8 cellular contexts compared by ENCODE assay signal in the genomic region with DNA sequence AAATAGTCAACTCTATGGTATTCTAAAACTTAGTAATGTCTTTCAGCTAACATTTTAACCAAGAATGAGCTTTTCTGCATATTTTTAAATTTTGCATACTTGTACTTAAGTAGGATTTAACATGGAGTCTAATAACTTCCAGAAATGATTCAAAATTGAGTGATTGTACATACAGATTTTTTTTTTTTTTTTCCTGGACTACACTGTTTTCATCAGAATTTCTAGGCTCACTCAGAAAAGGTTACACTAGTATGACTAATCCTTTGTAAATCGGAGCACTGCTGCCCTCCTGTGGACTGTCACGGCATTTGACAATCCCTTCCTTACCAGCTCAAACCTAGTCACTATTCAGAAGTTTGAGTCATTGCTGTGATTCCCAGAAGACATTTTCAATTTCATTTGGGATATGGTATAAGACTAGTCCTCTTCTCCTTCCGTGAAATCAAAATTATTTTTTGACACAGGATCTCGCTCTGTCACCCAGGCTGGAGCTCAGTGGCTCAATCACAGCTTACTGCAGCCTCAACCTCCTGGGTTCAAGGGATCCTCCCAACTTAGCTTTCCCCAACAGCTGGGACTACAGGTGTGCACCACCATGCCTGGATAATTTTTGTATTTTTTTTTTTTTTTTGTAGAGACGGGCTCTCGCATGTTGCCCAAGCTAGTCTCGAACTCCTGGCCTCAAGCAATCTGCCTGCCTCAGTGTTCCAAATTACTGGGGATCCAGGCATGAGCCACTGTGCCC. TPM values are rescaled to one million over a fixed set of nuclear protein-coding genes. Genes with fewer than 3 reads are reported as not detected.
DNase-seq lines count a peak whose midpoint lies in the region; ATAC-seq and TF ChIP-seq lines count a peak whose summit lies in the region.

No MANE protein-coding gene starts in this region.

- H3K36me3 ChIP-seq in liver (ENCODE audit: control insufficient read depth in 4 of 4, insufficient read depth in 3 of 4, low read depth in 1 of 4, low read length in 3 of 4), result peaks cover 4 to 31% (median 27%) of the 10 kb centered on the region in 4 donors

- DNase-seq in NCI-H345 treated with DMSO at 0.1 percent for 48 hours (lab: John Stamatoyannopoulos, UW; ENCODE audit: unreplicated experiment), result peak; percentile 32
- peak; percentile 88 for DNase-seq in activated CD4-positive, alpha-beta T cell treated with anti-CD3 and anti-CD28 coated beads for 48 hours
- DNase-seq in coronary artery (ENCODE audit: low spot score), result no peak
- peak; percentile 61 to 69 (median 65) for DNase-seq in stimulated activated CD4-positive, alpha-beta T cell treated with anti-CD3 and anti-CD28 coated beads, TNF-alpha, amount 100 ng/mL, for 4 hours (ENCODE audit: low read depth in 3 of 3)

- H3K4me1 ChIP-seq in liver (ENCODE audit: control insufficient read depth in 4 of 4, insufficient read depth in 4 of 4, low read length in 3 of 4), result no peaks in the 10 kb centered on the region

- 55% methylated on average over 7 of the region's 7 CpGs for WGBS in liver

- no peaks in the 10 kb centered on the region for H3K27me3 ChIP-seq in liver (ENCODE audit: control insufficient read depth in 4 of 4, insufficient read depth in 4 of 4, low read length in 3 of 4)

- TF ChIP-seq CTCF in 22Rv1 (IDR thresholded peaks at IDR 0.05), result peak; percentile 96
- TF ChIP-seq CTCF in coronary artery (IDR thresholded peaks at IDR 0.05), result peak; percentile 52
- peak; percentile 89 for TF ChIP-seq CTCF in liver (IDR thresholded peaks at IDR 0.05; ENCODE audit: low read depth, low read length, missing input control)

- H3K9me3 ChIP-seq in liver (ENCODE audit: control insufficient read depth in 4 of 4, low read length in 3 of 4), result no peaks in the 10 kb centered on the region

- H3K4me3 ChIP-seq in coronary artery, result no peak overlapping the region
- H3K4me3 ChIP-seq in liver (ENCODE audit: low read depth in 1 of 3, low read length in 3 of 3), result no peak overlapping the region

- ATAC-seq in GM18508 (IDR thresholded peaks at IDR 0.05; ENCODE audit: insufficient read depth, unreplicated experiment) (peak; percentile 68), HG03159 (IDR thresholded peaks at IDR 0.05; ENCODE audit: unreplicated experiment) (peak; percentile 70)

- H3K27ac ChIP-seq in 22Rv1 (peak overlapping the region; percentile 21; the same call in 1 of the 2 replicates), coronary artery (peak overlapping the region in 1 of 2 donors; percentile 50), liver (ENCODE audit: low read depth in 1 of 2, low read length in 2 of 2) (no peak overlapping the region)

- TF ChIP-seq RAD21 in liver (IDR thresholded peaks at IDR 0.05), result peak; percentile 82 to 85

- no peak overlapping the region for H3K9ac ChIP-seq in liver (ENCODE audit: low read depth in 1 of 2, low read length in 2 of 2)

TF ChIP-seq in liver, 16 proteins besides CTCF, POLR2A, EP300 and RAD21:
- TF ChIP-seq, protein P1, sequence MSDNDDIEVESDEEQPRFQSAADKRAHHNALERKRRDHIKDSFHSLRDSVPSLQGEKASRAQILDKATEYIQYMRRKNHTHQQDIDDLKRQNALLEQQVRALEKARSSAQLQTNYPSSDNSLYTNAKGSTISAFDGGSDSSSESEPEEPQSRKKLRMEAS (IDR thresholded peaks at IDR 0.05), result no peak
- TF ChIP-seq JUND (IDR thresholded peaks at IDR 0.05) (peak; percentile 74 to 88), YY1 (IDR thresholded peaks at IDR 0.05) (no peak)
- TF ChIP-seq, protein P2, sequence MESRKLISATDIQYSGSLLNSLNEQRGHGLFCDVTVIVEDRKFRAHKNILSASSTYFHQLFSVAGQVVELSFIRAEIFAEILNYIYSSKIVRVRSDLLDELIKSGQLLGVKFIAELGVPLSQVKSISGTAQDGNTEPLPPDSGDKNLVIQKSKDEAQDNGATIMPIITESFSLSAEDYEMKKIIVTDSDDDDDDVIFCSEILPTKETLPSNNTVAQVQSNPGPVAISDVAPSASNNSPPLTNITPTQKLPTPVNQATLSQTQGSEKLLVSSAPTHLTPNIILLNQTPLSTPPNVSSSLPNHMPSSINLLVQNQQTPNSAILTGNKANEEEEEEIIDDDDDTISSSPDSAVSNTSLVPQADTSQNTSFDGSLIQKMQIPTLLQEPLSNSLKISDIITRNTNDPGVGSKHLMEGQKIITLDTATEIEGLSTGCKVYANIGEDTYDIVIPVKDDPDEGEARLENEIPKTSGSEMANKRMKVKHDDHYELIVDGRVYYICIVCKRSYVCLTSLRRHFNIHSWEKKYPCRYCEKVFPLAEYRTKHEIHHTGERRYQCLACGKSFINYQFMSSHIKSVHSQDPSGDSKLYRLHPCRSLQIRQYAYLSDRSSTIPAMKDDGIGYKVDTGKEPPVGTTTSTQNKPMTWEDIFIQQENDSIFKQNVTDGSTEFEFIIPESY (IDR thresholded peaks at IDR 0.05), result no peak

RNA-seq across cellular contexts. Expression of a gene that starts 45.5 kb away (rescaled TPM):
- 100 to 1,000 TPM; 118 to 123 TPM for total RNA-seq in liver
- 100 to 1,000 TPM in 1 of 2 donors, 10 to 100 TPM in 1; 71.3 to 177 TPM for polyA plus RNA-seq in liver
